ENCODE assay signal across 8 cellular contexts in genomic region chr1:59759156-59759925, GRCh38. TPM values are rescaled to one million over a fixed set of nuclear protein-coding genes. Genes with fewer than 3 reads are reported as not detected.
DNase-seq lines count a peak whose midpoint lies in the region; ATAC-seq and TF ChIP-seq lines count a peak whose summit lies in the region.

No MANE protein-coding gene starts in this region.

- H3K36me3 ChIP-seq in GM23338 (ENCODE audit: insufficient read depth) = no peaks in the 10 kb centered on the region
- no peaks in the 10 kb centered on the region for H3K36me3 ChIP-seq in neural cell (ENCODE audit: insufficient read depth, low read length)

- H3K27ac ChIP-seq in GM23338 (ENCODE audit: low read depth) = no peak overlapping the region
- H3K27ac ChIP-seq in neural cell (ENCODE audit: low read length) = no peak overlapping the region

- peak overlapping the region; percentile 36; the same call in 1 of the 2 replicates for H3K4me3 ChIP-seq in GM23338
- H3K4me3 ChIP-seq in fibroblast of pulmonary artery (replicated peaks; ENCODE audit: low read depth, low read length) = no peak overlapping the region
- H3K4me3 ChIP-seq in neural cell (ENCODE audit: low read length) = no peak overlapping the region

- no peaks in the 10 kb centered on the region for H3K4me1 Mint-ChIP-seq in GM23338
- H3K4me1 Mint-ChIP-seq in activated T-helper 1 cell treated with anti-CD3 and anti-CD28 coated beads, Interleukin-12 subunit alpha, Interleukin-12 subunit beta, Interleukin-2, Interleukin-4 antibody, amounts not matched to agents 30 ng/mL and 10 ng/mL and 1 ng/mL, durations not matched to agents 14 hours and 24 hours and 36 hours (ENCODE audit: low read depth) = peaks cover 12% of the 10 kb centered on the region
- peaks cover 5% of the 10 kb centered on the region for H3K4me1 Mint-ChIP-seq in stimulated activated naive CD8-positive, alpha-beta T cell treated with anti-CD3 and anti-CD28 coated beads, Interleukin-15, Interleukin-2, amounts not matched to agents 100 ng/mL and 50 ng/mL, for 24 hours (ENCODE audit: low read depth)

- H3K9ac ChIP-seq in neural cell (ENCODE audit: low read length) = no peak overlapping the region

- no peak for TF ChIP-seq EP300 in neural cell (conservative IDR thresholded peaks at IDR 0.05; ENCODE audit: poor library complexity, severe bottlenecking)

- H3K36me3 Mint-ChIP-seq in GM23338 (ENCODE audit: low read depth) = no peaks in the 10 kb centered on the region
- no peaks in the 10 kb centered on the region for H3K36me3 Mint-ChIP-seq in activated T-helper 1 cell treated with anti-CD3 and anti-CD28 coated beads, Interleukin-12 subunit alpha, Interleukin-12 subunit beta, Interleukin-2, Interleukin-4 antibody, amounts not matched to agents 30 ng/mL and 10 ng/mL and 1 ng/mL, durations not matched to agents 14 hours and 24 hours and 36 hours (ENCODE audit: low read depth)
- no peaks in the 10 kb centered on the region for H3K36me3 Mint-ChIP-seq in stimulated activated naive CD8-positive, alpha-beta T cell treated with anti-CD3 and anti-CD28 coated beads, Interleukin-15, Interleukin-2, amounts not matched to agents 100 ng/mL and 50 ng/mL, for 24 hours (ENCODE audit: low read depth)

- DNase-seq in EL (peak; percentile 79), GM23338 (ENCODE audit: low spot score) (peak; percentile 82), Kasumi-1 (lab: John Stamatoyannopoulos, UW) (peak; percentile 85 to 90), RKO (ENCODE audit: low spot score) (peak; percentile 88), fibroblast of pulmonary artery (ENCODE audit: low read depth) (peak; percentile 92)
- DNase-seq in activated T-helper 1 cell treated with anti-CD3 and anti-CD28 coated beads, Interleukin-12 subunit alpha, Interleukin-12 subunit beta, Interleukin-2, Interleukin-4 antibody, amounts not matched to agents 30 ng/mL and 10 ng/mL and 1 ng/mL, durations not matched to agents 14 hours and 24 hours and 36 hours (ENCODE audit: low spot score) = peak; percentile 63

- H3K27me3 ChIP-seq in GM23338 (ENCODE audit: insufficient read depth) = no peaks in the 10 kb centered on the region
- H3K27me3 ChIP-seq in neural cell (ENCODE audit: insufficient read depth, low read depth, low read length) = no peaks in the 10 kb centered on the region

- H3F3A ChIP-seq in GM23338 (replicated peaks; ENCODE audit: low read depth) = no peaks in the 10 kb centered on the region
- no peaks in the 10 kb centered on the region for H3F3A ChIP-seq in neural cell (ENCODE audit: insufficient read depth, low read length, poor library complexity, severe bottlenecking)

- H3K4me3 Mint-ChIP-seq in GM23338 = peak overlapping the region; percentile 57; the same call in 2 of the 3 replicates
- peak overlapping the region; percentile 13 for H3K4me3 Mint-ChIP-seq in activated T-helper 1 cell treated with anti-CD3 and anti-CD28 coated beads, Interleukin-12 subunit alpha, Interleukin-12 subunit beta, Interleukin-2, Interleukin-4 antibody, amounts not matched to agents 30 ng/mL and 10 ng/mL and 1 ng/mL, durations not matched to agents 14 hours and 24 hours and 36 hours
- peak overlapping the region; percentile 40 for H3K4me3 Mint-ChIP-seq in stimulated activated naive CD8-positive, alpha-beta T cell treated with anti-CD3 and anti-CD28 coated beads, Interleukin-15, Interleukin-2, amounts not matched to agents 100 ng/mL and 50 ng/mL, for 24 hours

- H2AFZ ChIP-seq in GM23338 (peak overlapping the region; percentile 89), neural cell (ENCODE audit: low read depth, low read length) (no peak overlapping the region)

- H3K4me1 ChIP-seq in GM23338 (ENCODE audit: insufficient read depth) = no peaks in the 10 kb centered on the region

- no peaks in the 10 kb centered on the region for H3K27me3 Mint-ChIP-seq in GM23338 (ENCODE audit: insufficient read depth, low read depth, poor library complexity)
- H3K27me3 Mint-ChIP-seq in activated T-helper 1 cell treated with anti-CD3 and anti-CD28 coated beads, Interleukin-12 subunit alpha, Interleukin-12 subunit beta, Interleukin-2, Interleukin-4 antibody, amounts not matched to agents 30 ng/mL and 10 ng/mL and 1 ng/mL, durations not matched to agents 14 hours and 24 hours and 36 hours (ENCODE audit: insufficient read depth) = no peaks in the 10 kb centered on the region
- H3K27me3 Mint-ChIP-seq in stimulated activated naive CD8-positive, alpha-beta T cell treated with anti-CD3 and anti-CD28 coated beads, Interleukin-15, Interleukin-2, amounts not matched to agents 100 ng/mL and 50 ng/mL, for 24 hours = no peaks in the 10 kb centered on the region

- TF ChIP-seq RAD21 in neural cell (conservative IDR thresholded peaks at IDR 0.05) = peak; percentile 99

- H3K9me3 ChIP-seq in neural cell (ENCODE audit: low read length) = no peaks in the 10 kb centered on the region

- peak overlapping the region; percentile 63; the same call in 1 of the 2 replicates for H3K4me2 ChIP-seq in GM23338
- H3K4me2 ChIP-seq in neural cell (ENCODE audit: low read length) = no peak overlapping the region

- H3K27ac Mint-ChIP-seq in GM23338 = no peak overlapping the region
- no peak overlapping the region for H3K27ac Mint-ChIP-seq in activated T-helper 1 cell treated with anti-CD3 and anti-CD28 coated beads, Interleukin-12 subunit alpha, Interleukin-12 subunit beta, Interleukin-2, Interleukin-4 antibody, amounts not matched to agents 30 ng/mL and 10 ng/mL and 1 ng/mL, durations not matched to agents 14 hours and 24 hours and 36 hours
- no peak overlapping the region for H3K27ac Mint-ChIP-seq in stimulated activated naive CD8-positive, alpha-beta T cell treated with anti-CD3 and anti-CD28 coated beads, Interleukin-15, Interleukin-2, amounts not matched to agents 100 ng/mL and 50 ng/mL, for 24 hours

- intact Hi-C loops in activated T-helper 1 cell treated with anti-CD3 and anti-CD28 coated beads, Interleukin-12 subunit alpha, Interleukin-12 subunit beta, Interleukin-2, Interleukin-4 antibody, amounts not matched to agents 30 ng/mL and 10 ng/mL and 1 ng/mL, durations not matched to agents 14 hours and 24 hours and 36 hours (cut with micrococcal nuclease) = loop anchor here (1.0 kb wide), 6 partner anchors 60 to 1243 kb away; partner anchors contain the start of gene OMA1

- H3K9me2 ChIP-seq in GM23338 (ENCODE audit: insufficient read depth) (no peaks in the 10 kb centered on the region), neural cell (ENCODE audit: insufficient read depth, low read length) (no peaks in the 10 kb centered on the region)

- no peaks in the 10 kb centered on the region for H4K20me1 ChIP-seq in GM23338 (replicated peaks; ENCODE audit: insufficient read depth)
- H4K20me1 ChIP-seq in neural cell (ENCODE audit: insufficient read depth) = no peaks in the 10 kb centered on the region

- peak; percentile 97 for ATAC-seq in GM23338

- TF ChIP-seq CTCF in GM23338 (conservative IDR thresholded peaks at IDR 0.05; ENCODE audit: low read depth in 2 of 2) (peak; percentile 96 to 98), fibroblast of pulmonary artery (IDR thresholded peaks at IDR 0.05; ENCODE audit: low read length, missing control alignments) (peak; percentile 96), neural cell (IDR thresholded peaks at IDR 0.05; ENCODE audit: poor library complexity, severe bottlenecking) (peak; percentile 95)

- H3K9me3 Mint-ChIP-seq in GM23338 = no peaks in the 10 kb centered on the region
- no peaks in the 10 kb centered on the region for H3K9me3 Mint-ChIP-seq in activated T-helper 1 cell treated with anti-CD3 and anti-CD28 coated beads, Interleukin-12 subunit alpha, Interleukin-12 subunit beta, Interleukin-2, Interleukin-4 antibody, amounts not matched to agents 30 ng/mL and 10 ng/mL and 1 ng/mL, durations not matched to agents 14 hours and 24 hours and 36 hours
- no peaks in the 10 kb centered on the region for H3K9me3 Mint-ChIP-seq in stimulated activated naive CD8-positive, alpha-beta T cell treated with anti-CD3 and anti-CD28 coated beads, Interleukin-15, Interleukin-2, amounts not matched to agents 100 ng/mL and 50 ng/mL, for 24 hours

- H3K79me2 ChIP-seq in GM23338 (replicated peaks; ENCODE audit: insufficient read depth) (no peaks in the 10 kb centered on the region), neural cell (replicated peaks; ENCODE audit: insufficient read depth, low read length) (no peaks in the 10 kb centered on the region)

TF ChIP-seq in neural cell, 6 proteins besides CTCF, POLR2A, EP300 and RAD21 (continues in another document):
- no peak for TF ChIP-seq REST (IDR thresholded peaks at IDR 0.05; ENCODE audit: borderline replicate concordance)
- TF ChIP-seq EZH2 (IDR thresholded peaks at IDR 0.05; ENCODE audit: borderline replicate concordance, insufficient read depth, low read length, poor library complexity, severe bottlenecking) = no peak
- TF ChIP-seq SMC3 (conservative IDR thresholded peaks at IDR 0.05; ENCODE audit: poor library complexity) = peak; percentile 98

RNA-seq across cellular contexts. Expression of gene HOOK1, which starts 55.4 kb away (rescaled TPM):
- 27.6 and 28.6 TPM in 2 replicates for total RNA-seq in GM23338 (2014; rRNA removed; shearing (Covaris generic))
- polyA plus RNA-seq in GM23338 (2016; fragmentation: Nextera tagmentation; extraction: Ambion mirVana) = 19.4 and 27.4 TPM in 2 replicates
- total RNA-seq in activated T-helper 1 cell treated with anti-CD3 and anti-CD28 coated beads, Interleukin-12 subunit alpha, Interleukin-12 subunit beta, Interleukin-2, Interleukin-4 antibody, amounts not matched to agents 30 ng/mL and 10 ng/mL and 1 ng/mL, durations not matched to agents 14 hours and 24 hours and 36 hours = 1.8 and 2.4 TPM in 2 replicates
- polyA plus RNA-seq in neural cell = 25.5 and 27.5 TPM in 2 replicates
- 33.4 and 34.0 TPM in 2 replicates for polyA minus RNA-seq in neural cell
